ENCODE assay signal across 8 cellular contexts in genomic region chrX:65581661-65582339, GRCh38. TPM values are rescaled to one million over a fixed set of nuclear protein-coding genes. Genes with fewer than 3 reads are reported as not detected.
DNase-seq lines count a peak whose midpoint lies in the region; ATAC-seq, FAIRE-seq and TF ChIP-seq lines count a peak whose summit lies in the region.

No MANE protein-coding gene starts in this region.

- TF ChIP-seq RAD21 in liver (IDR thresholded peaks at IDR 0.05), result peak; percentile 89 to 98

- H3K4me1 ChIP-seq in liver (ENCODE audit: control insufficient read depth in 4 of 4, insufficient read depth in 4 of 4, low read length in 3 of 4), result peaks cover 0 to 1% (median 0%) of the 10 kb centered on the region in 4 donors

- H3K4me3 ChIP-seq in BJ (ENCODE audit: low read depth, low read length) (no peak overlapping the region), liver (ENCODE audit: low read depth in 1 of 3, low read length in 3 of 3) (no peak overlapping the region)

- TF ChIP-seq CTCF in BJ (IDR thresholded peaks at IDR 0.05; ENCODE audit: insufficient read depth, low read depth, low read length) (peak; percentile 60), liver (IDR thresholded peaks at IDR 0.05; ENCODE audit: low read depth, low read length, missing input control) (peak; percentile 82)

- no peak for DNase-seq in BJ (ENCODE audit: low read depth)
- peak; percentile 60 for DNase-seq in NCI-H2171 treated with DMSO at 0.1 percent for 48 hours (lab: John Stamatoyannopoulos, UW)
- peak; percentile 4 for DNase-seq in activated CD4-positive, CD25-positive, alpha-beta regulatory T cell treated with anti-CD3 and anti-CD28 coated beads, Interleukin-2, amount 50 U/mL, for 16 hours (ENCODE audit: low read depth, low spot score)

- H3K4me1 Mint-ChIP-seq in stimulated activated memory B cell treated with anti-CD40 and anti-IgM and Interleukin-4, amounts not matched to agents 10 μg/mL and 1 μg/mL and 100 μg/mL, for 72 hours, result peaks cover 16% of the 10 kb centered on the region

- H3K36me3 ChIP-seq in BJ (ENCODE audit: control insufficient read depth, insufficient read depth, low read length) (no peaks in the 10 kb centered on the region), liver (ENCODE audit: control insufficient read depth in 4 of 4, insufficient read depth in 3 of 4, low read depth in 1 of 4, low read length in 3 of 4) (no peaks in the 10 kb centered on the region)

- FAIRE-seq in colon (lab: Jason Lieb, UNC), result peak; percentile 81

- no peaks in the 10 kb centered on the region for H3K9me3 Mint-ChIP-seq in stimulated activated memory B cell treated with anti-CD40 and anti-IgM and Interleukin-4, amounts not matched to agents 10 μg/mL and 1 μg/mL and 100 μg/mL, for 72 hours

- CTCF ChIA-PET in BJ (lab: Yijun Ruan, JAX), result interaction anchor here (0.6 to 5.5 kb wide), 4 partner anchors 388 to 1149 kb away, joined by 3 to 25 read pairs (median 4); no protein-coding TSS in a partner anchor

- ATAC-seq in GM18861 (IDR thresholded peaks at IDR 0.05; ENCODE audit: unreplicated experiment) (peak; percentile 94), HG03039 (IDR thresholded peaks at IDR 0.05; ENCODE audit: unreplicated experiment) (peak; percentile 81)
- ATAC-seq in stimulated activated memory B cell treated with anti-CD40 and anti-IgM and Interleukin-4, amounts not matched to agents 10 μg/mL and 1 μg/mL and 100 μg/mL, for 72 hours, result peak; percentile 78

- peak overlapping the region; percentile 65 for H3K27ac Mint-ChIP-seq in stimulated activated memory B cell treated with anti-CD40 and anti-IgM and Interleukin-4, amounts not matched to agents 10 μg/mL and 1 μg/mL and 100 μg/mL, for 72 hours

- 9% methylated on average over 12 of the region's 12 CpGs for WGBS in liver

- no peak overlapping the region for H3K27ac ChIP-seq in liver (ENCODE audit: low read depth in 1 of 2, low read length in 2 of 2)

- no peaks in the 10 kb centered on the region for H3K9me3 ChIP-seq in liver (ENCODE audit: control insufficient read depth in 4 of 4, low read length in 3 of 4)

- H3K27me3 ChIP-seq in BJ (ENCODE audit: control insufficient read depth, insufficient read depth, low read length) (no peaks in the 10 kb centered on the region), liver (ENCODE audit: control insufficient read depth in 4 of 4, insufficient read depth in 4 of 4, low read length in 3 of 4) (peaks cover 0 to 4% (median 0%) of the 10 kb centered on the region in 4 donors)

- POLR2A ChIA-PET in BJ (lab: Charles Lee), result no interaction called here

- H3K27me3 Mint-ChIP-seq in stimulated activated memory B cell treated with anti-CD40 and anti-IgM and Interleukin-4, amounts not matched to agents 10 μg/mL and 1 μg/mL and 100 μg/mL, for 72 hours, result no peaks in the 10 kb centered on the region

- no peak overlapping the region for H3K4me3 Mint-ChIP-seq in stimulated activated memory B cell treated with anti-CD40 and anti-IgM and Interleukin-4, amounts not matched to agents 10 μg/mL and 1 μg/mL and 100 μg/mL, for 72 hours

- no peak overlapping the region for H3K9ac ChIP-seq in liver (ENCODE audit: low read depth in 1 of 2, low read length in 2 of 2)

- no peaks in the 10 kb centered on the region for H3K36me3 Mint-ChIP-seq in stimulated activated memory B cell treated with anti-CD40 and anti-IgM and Interleukin-4, amounts not matched to agents 10 μg/mL and 1 μg/mL and 100 μg/mL, for 72 hours

TF ChIP-seq in liver, 16 proteins besides CTCF, POLR2A, EP300 and RAD21:
- no peak for TF ChIP-seq EGR1 (IDR thresholded peaks at IDR 0.05; ENCODE audit: low read depth in 2 of 2)
- no peak for TF ChIP-seq JUND (IDR thresholded peaks at IDR 0.05)
- TF ChIP-seq, protein P1, sequence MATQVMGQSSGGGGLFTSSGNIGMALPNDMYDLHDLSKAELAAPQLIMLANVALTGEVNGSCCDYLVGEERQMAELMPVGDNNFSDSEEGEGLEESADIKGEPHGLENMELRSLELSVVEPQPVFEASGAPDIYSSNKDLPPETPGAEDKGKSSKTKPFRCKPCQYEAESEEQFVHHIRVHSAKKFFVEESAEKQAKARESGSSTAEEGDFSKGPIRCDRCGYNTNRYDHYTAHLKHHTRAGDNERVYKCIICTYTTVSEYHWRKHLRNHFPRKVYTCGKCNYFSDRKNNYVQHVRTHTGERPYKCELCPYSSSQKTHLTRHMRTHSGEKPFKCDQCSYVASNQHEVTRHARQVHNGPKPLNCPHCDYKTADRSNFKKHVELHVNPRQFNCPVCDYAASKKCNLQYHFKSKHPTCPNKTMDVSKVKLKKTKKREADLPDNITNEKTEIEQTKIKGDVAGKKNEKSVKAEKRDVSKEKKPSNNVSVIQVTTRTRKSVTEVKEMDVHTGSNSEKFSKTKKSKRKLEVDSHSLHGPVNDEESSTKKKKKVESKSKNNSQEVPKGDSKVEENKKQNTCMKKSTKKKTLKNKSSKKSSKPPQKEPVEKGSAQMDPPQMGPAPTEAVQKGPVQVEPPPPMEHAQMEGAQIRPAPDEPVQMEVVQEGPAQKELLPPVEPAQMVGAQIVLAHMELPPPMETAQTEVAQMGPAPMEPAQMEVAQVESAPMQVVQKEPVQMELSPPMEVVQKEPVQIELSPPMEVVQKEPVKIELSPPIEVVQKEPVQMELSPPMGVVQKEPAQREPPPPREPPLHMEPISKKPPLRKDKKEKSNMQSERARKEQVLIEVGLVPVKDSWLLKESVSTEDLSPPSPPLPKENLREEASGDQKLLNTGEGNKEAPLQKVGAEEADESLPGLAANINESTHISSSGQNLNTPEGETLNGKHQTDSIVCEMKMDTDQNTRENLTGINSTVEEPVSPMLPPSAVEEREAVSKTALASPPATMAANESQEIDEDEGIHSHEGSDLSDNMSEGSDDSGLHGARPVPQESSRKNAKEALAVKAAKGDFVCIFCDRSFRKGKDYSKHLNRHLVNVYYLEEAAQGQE (IDR thresholded peaks at IDR 0.05), result no peak
- TF ChIP-seq NR2F2 (IDR thresholded peaks at IDR 0.05), result no peak
- TF ChIP-seq TAF1 (conservative IDR thresholded peaks at IDR 0.05), result no peak
- no peak for TF ChIP-seq GABPA (IDR thresholded peaks at IDR 0.05 in 1 of 2, conservative IDR thresholded peaks at IDR 0.05 in 1 of 2)
- TF ChIP-seq, protein P2, sequence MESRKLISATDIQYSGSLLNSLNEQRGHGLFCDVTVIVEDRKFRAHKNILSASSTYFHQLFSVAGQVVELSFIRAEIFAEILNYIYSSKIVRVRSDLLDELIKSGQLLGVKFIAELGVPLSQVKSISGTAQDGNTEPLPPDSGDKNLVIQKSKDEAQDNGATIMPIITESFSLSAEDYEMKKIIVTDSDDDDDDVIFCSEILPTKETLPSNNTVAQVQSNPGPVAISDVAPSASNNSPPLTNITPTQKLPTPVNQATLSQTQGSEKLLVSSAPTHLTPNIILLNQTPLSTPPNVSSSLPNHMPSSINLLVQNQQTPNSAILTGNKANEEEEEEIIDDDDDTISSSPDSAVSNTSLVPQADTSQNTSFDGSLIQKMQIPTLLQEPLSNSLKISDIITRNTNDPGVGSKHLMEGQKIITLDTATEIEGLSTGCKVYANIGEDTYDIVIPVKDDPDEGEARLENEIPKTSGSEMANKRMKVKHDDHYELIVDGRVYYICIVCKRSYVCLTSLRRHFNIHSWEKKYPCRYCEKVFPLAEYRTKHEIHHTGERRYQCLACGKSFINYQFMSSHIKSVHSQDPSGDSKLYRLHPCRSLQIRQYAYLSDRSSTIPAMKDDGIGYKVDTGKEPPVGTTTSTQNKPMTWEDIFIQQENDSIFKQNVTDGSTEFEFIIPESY (IDR thresholded peaks at IDR 0.05), result no peak
- no peak for TF ChIP-seq MAX (IDR thresholded peaks at IDR 0.05)
- TF ChIP-seq HNF4G (IDR thresholded peaks at IDR 0.05), result no peak
- no peak for TF ChIP-seq FOXA2 (IDR thresholded peaks at IDR 0.05)
- no peak for TF ChIP-seq YY1 (IDR thresholded peaks at IDR 0.05)
- TF ChIP-seq HNF4A (conservative IDR thresholded peaks at IDR 0.05), result no peak

RNA-seq across cellular contexts. Expression of gene LAS1L, which starts 47.2 kb away (rescaled TPM):
- 19.3 and 22.3 TPM in 2 replicates for polyA plus RNA-seq in BJ (2011; rRNA removed)
- 10.0 and 11.3 TPM in 2 replicates for polyA minus RNA-seq in BJ (2011; rRNA and poly(A)+ RNA removed)
- 10 to 100 TPM; 12.8 to 15.1 TPM for total RNA-seq in liver
- 10 to 100 TPM in 1 of 2 donors, 1 to 10 TPM in 1; 8.4 to 15.6 TPM for polyA plus RNA-seq in liver
